In genomic region chr4:113278324-113278934, GRCh38 we compare ENCODE assay signal across 8 cellular contexts.
A peak's percentile ranks its signal among the peaks of the same experiment; 100 is the strongest.
DNase-seq lines count a peak whose midpoint lies in the region; ATAC-seq and TF ChIP-seq lines count a peak whose summit lies in the region.

No MANE protein-coding gene starts in this region.

- no peaks in the 10 kb centered on the region for H3K9me3 Mint-ChIP-seq in activated CD8-positive, alpha-beta T cell treated with anti-CD3 and anti-CD28 coated beads for 36 hours
- H3K9me3 Mint-ChIP-seq in nephron, result no peaks in the 10 kb centered on the region

- H3K36me3 ChIP-seq in esophagus muscularis mucosa (peaks cover 0 to 22% (median 9%) of the 10 kb centered on the region in 4 donors), thoracic aorta (no peaks in the 10 kb centered on the region)

- H3K36me3 Mint-ChIP-seq in activated CD8-positive, alpha-beta T cell treated with anti-CD3 and anti-CD28 coated beads for 36 hours (ENCODE audit: low read depth), result no peaks in the 10 kb centered on the region
- no peaks in the 10 kb centered on the region for H3K36me3 Mint-ChIP-seq in nephron (ENCODE audit: low read depth)

- peak; percentile 82 for DNase-seq in COLO829 (ENCODE audit: low spot score)
- DNase-seq in NCI-H748 (lab: John Stamatoyannopoulos, UW; ENCODE audit: unreplicated experiment), result peak; percentile 61
- peak; percentile 80 for DNase-seq in activated CD8-positive, alpha-beta T cell treated with anti-CD3 and anti-CD28 coated beads for 36 hours
- DNase-seq in esophagus muscularis mucosa (ENCODE audit: extremely low spot score), result no peak
- DNase-seq in thoracic aorta (ENCODE audit: low spot score), result no peak

- H3K27me3 Mint-ChIP-seq in activated CD8-positive, alpha-beta T cell treated with anti-CD3 and anti-CD28 coated beads for 36 hours, result peaks cover 13% of the 10 kb centered on the region
- no peaks in the 10 kb centered on the region for H3K27me3 Mint-ChIP-seq in nephron (ENCODE audit: low read depth)

- POLR2A ChIA-PET in activated CD8-positive, alpha-beta T cell treated with anti-CD3 and anti-CD28 coated beads for 36 hours (lab: Charles Lee), result no interaction called here

- H3K4me3 Mint-ChIP-seq in activated CD8-positive, alpha-beta T cell treated with anti-CD3 and anti-CD28 coated beads for 36 hours, result no peak overlapping the region
- H3K4me3 Mint-ChIP-seq in nephron, result no peak overlapping the region

- H3K4me1 Mint-ChIP-seq in activated CD8-positive, alpha-beta T cell treated with anti-CD3 and anti-CD28 coated beads for 36 hours (ENCODE audit: low read depth), result no peaks in the 10 kb centered on the region
- H3K4me1 Mint-ChIP-seq in nephron, result peaks cover 14% of the 10 kb centered on the region

- H3K27ac Mint-ChIP-seq in activated CD8-positive, alpha-beta T cell treated with anti-CD3 and anti-CD28 coated beads for 36 hours, result no peak overlapping the region
- peak overlapping the region in 1 of 3 experiments; percentile 91 for H3K27ac Mint-ChIP-seq in nephron

- ATAC-seq in GM19351 (IDR thresholded peaks at IDR 0.05; ENCODE audit: unreplicated experiment) (peak; percentile 99), HG03354 (IDR thresholded peaks at IDR 0.05; ENCODE audit: poor library complexity, severe bottlenecking, unreplicated experiment) (peak; percentile 99), thoracic aorta (ENCODE audit: insufficient number of reproducible peaks, low FRiP score, low read depth) (peak; percentile 73)
- ATAC-seq in activated CD8-positive, alpha-beta T cell treated with anti-CD3 and anti-CD28 coated beads for 36 hours, result peak; percentile 94

- H3K9me3 ChIP-seq in esophagus muscularis mucosa, result no peaks in the 10 kb centered on the region
- H3K9me3 ChIP-seq in thoracic aorta, result no peaks in the 10 kb centered on the region

- peaks cover 0 to 7% (median 2%) of the 10 kb centered on the region in 4 donors for H3K4me1 ChIP-seq in esophagus muscularis mucosa
- no peaks in the 10 kb centered on the region for H3K4me1 ChIP-seq in thoracic aorta (ENCODE audit: control insufficient read depth in 1 of 2, low read depth in 2 of 2)

- H3K27me3 ChIP-seq in esophagus muscularis mucosa (no peaks in the 10 kb centered on the region), thoracic aorta (replicated peaks; ENCODE audit: insufficient read depth) (no peaks in the 10 kb centered on the region)

- no peak overlapping the region for H3K27ac ChIP-seq in esophagus muscularis mucosa (replicated peaks in 1 of 4)
- H3K27ac ChIP-seq in thoracic aorta, result no peak overlapping the region

- intact Hi-C loops in activated CD8-positive, alpha-beta T cell treated with anti-CD3 and anti-CD28 coated beads for 36 hours (cut with micrococcal nuclease), result no loop called here
- intact Hi-C loops in esophagus muscularis mucosa (cut with DNase I), result no loop called here

- CTCF ChIA-PET in activated CD8-positive, alpha-beta T cell treated with anti-CD3 and anti-CD28 coated beads for 36 hours (lab: Charles Lee), result interaction anchor here (0.8 to 1.7 kb wide), 6 partner anchors 9 to 117 kb away, joined by 3 to 10 read pairs (median 5); no protein-coding TSS in a partner anchor

- 43% methylated on average over 8 of the region's 8 CpGs for WGBS in esophagus muscularis mucosa

- peak; percentile 74 for TF ChIP-seq CTCF in activated CD8-positive, alpha-beta T cell treated with anti-CD3 and anti-CD28 coated beads for 36 hours (IDR thresholded peaks at IDR 0.05)
- peak; percentile 60 to 86 (median 67) for TF ChIP-seq CTCF in esophagus muscularis mucosa (IDR thresholded peaks at IDR 0.05)
- TF ChIP-seq CTCF in nephron (IDR thresholded peaks at IDR 0.05; ENCODE audit: unreplicated experiment in 3 of 3), result peak; percentile 73 to 78 (median 78)
- peak; percentile 69 for TF ChIP-seq CTCF in thoracic aorta (IDR thresholded peaks at IDR 0.05)

- H3K4me3 ChIP-seq in esophagus muscularis mucosa (no peak overlapping the region), thoracic aorta (no peak overlapping the region)

- no peak for TF ChIP-seq POLR2A in esophagus muscularis mucosa (IDR thresholded peaks at IDR 0.05; ENCODE audit: low read depth)

- TF ChIP-seq EP300 in esophagus muscularis mucosa (IDR thresholded peaks at IDR 0.05), result no peak

Comparison
In these comparisons a context has a peak if more than half of its experiments do, and no peak if none do; other contexts are left out.
1. DNase-seq: peak in COLO829 (single experiment), NCI-H748 (single experiment) and activated CD8-positive, alpha-beta T cell treated with anti-CD3 and anti-CD28 coated beads for 36 hours (single experiment); none in esophagus muscularis mucosa (single experiment) and thoracic aorta (single experiment).
2. Peak in every context shown above with its lines, with median percentiles within 50 percentile points of each other: ATAC-seq and CTCF ChIP-seq.